8 cellular contexts compared by ENCODE assay signal in genomic region chr14:21308132-21308478, GRCh38. TPM values are rescaled to one million over a fixed set of nuclear protein-coding genes. Genes with fewer than 3 reads are reported as not detected.
DNase-seq lines count a peak whose midpoint lies in the region; ATAC-seq and TF ChIP-seq lines count a peak whose summit lies in the region.

No MANE protein-coding gene starts in this region.

- TF ChIP-seq CTCF in C4-2B (conservative IDR thresholded peaks at IDR 0.05): no peak

- H3K27me3 ChIP-seq in skeletal muscle satellite cell (ENCODE audit: control insufficient read depth, insufficient read depth, low read length): peaks cover 57% of the 10 kb centered on the region

- H3K4me1 ChIP-seq in skeletal muscle satellite cell (ENCODE audit: control insufficient read depth, insufficient read depth, low read length): no peaks in the 10 kb centered on the region

- peak overlapping the region; percentile 47 for H3K4me2 ChIP-seq in skeletal muscle satellite cell (ENCODE audit: low read length)

- H3K9me3 ChIP-seq in skeletal muscle satellite cell (replicated peaks; ENCODE audit: low read length): no peaks in the 10 kb centered on the region

- no peaks in the 10 kb centered on the region for H3K36me3 ChIP-seq in skeletal muscle satellite cell (ENCODE audit: insufficient read depth, low read length)

- peak overlapping the region; percentile 82 for H3K27ac ChIP-seq in C4-2B

- peak; percentile 61 for DNase-seq in NCI-H69 (lab: John Stamatoyannopoulos, UW)
- DNase-seq in germinal center (ENCODE audit: low spot score): peak; percentile 14
- no peak for DNase-seq in NCI-H226
- no peak for DNase-seq in medulla oblongata (ENCODE audit: extremely low spot score)

- ATAC-seq in GM21390 (IDR thresholded peaks at IDR 0.05; ENCODE audit: unreplicated experiment) (peak; percentile 32), HG02973 (IDR thresholded peaks at IDR 0.05; ENCODE audit: unreplicated experiment) (no peak)

- no peak overlapping the region for H3K9ac ChIP-seq in skeletal muscle satellite cell (ENCODE audit: low read depth, low read length)

- no peak overlapping the region for H3K4me3 ChIP-seq in skeletal muscle satellite cell (ENCODE audit: low read length)

RNA-seq across cellular contexts. Expression of gene RPGRIP1, which starts 28.2 kb away (rescaled TPM):
- total RNA-seq in skeletal muscle satellite cell (2012; rRNA removed): not detected in 2 replicates

RNA-seq across cellular contexts. Expression of gene HNRNPC, which starts 38.9 kb away (rescaled TPM):
- total RNA-seq in skeletal muscle satellite cell (2012; rRNA removed): 634 and 718 TPM in 2 replicates

Comparison
In these comparisons a context has a peak if more than half of its experiments do, and no peak if none do; other contexts are left out.
1. DNase-seq: peak in NCI-H69 (single experiment) and germinal center (single experiment); none in NCI-H226 (single experiment) and medulla oblongata (single experiment).